1 cellular context compared by ENCODE assay signal in the genomic region with DNA sequence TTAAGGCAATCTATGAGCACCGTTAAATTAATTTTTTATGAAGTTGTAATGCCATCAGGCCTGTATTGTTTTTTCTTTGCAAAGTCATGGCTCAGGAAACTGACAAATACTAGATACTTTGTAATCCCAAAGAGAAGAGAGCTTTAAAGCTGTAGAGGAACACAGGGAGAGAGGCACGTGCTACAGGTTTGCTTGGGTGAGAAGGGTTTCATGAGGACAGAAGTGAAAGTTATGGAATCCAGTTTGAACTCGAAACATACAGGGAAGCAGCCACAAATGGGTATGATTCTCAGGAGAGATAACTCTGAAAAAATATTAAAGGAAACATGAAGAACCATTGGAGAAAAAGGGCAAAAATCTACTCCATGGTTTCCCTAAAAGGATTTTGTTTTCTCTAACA.
TF ChIP-seq lines count a peak whose summit lies in the region.

No MANE protein-coding gene starts in this region.

TF ChIP-seq in HepG2, 621 proteins besides CTCF, POLR2A, EP300 and RAD21 (continued from another document):
- TF ChIP-seq, protein P1, sequence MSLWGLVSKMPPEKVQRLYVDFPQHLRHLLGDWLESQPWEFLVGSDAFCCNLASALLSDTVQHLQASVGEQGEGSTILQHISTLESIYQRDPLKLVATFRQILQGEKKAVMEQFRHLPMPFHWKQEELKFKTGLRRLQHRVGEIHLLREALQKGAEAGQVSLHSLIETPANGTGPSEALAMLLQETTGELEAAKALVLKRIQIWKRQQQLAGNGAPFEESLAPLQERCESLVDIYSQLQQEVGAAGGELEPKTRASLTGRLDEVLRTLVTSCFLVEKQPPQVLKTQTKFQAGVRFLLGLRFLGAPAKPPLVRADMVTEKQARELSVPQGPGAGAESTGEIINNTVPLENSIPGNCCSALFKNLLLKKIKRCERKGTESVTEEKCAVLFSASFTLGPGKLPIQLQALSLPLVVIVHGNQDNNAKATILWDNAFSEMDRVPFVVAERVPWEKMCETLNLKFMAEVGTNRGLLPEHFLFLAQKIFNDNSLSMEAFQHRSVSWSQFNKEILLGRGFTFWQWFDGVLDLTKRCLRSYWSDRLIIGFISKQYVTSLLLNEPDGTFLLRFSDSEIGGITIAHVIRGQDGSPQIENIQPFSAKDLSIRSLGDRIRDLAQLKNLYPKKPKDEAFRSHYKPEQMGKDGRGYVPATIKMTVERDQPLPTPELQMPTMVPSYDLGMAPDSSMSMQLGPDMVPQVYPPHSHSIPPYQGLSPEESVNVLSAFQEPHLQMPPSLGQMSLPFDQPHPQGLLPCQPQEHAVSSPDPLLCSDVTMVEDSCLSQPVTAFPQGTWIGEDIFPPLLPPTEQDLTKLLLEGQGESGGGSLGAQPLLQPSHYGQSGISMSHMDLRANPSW (CRISPR knock-in tag; IDR thresholded peaks at IDR 0.05; ENCODE audit: borderline replicate concordance): 0 out of 2 replicates have a peak, but pooled peaks have one; percentile 6
- TF ChIP-seq PPARG (CRISPR knock-in tag; conservative IDR thresholded peaks at IDR 0.05) (no peak), ZNF629 (CRISPR knock-in tag; conservative IDR thresholded peaks at IDR 0.05) (peak; percentile 70), ZNF230 (CRISPR knock-in tag; IDR thresholded peaks at IDR 0.05) (no peak)
- TF ChIP-seq, protein P2, sequence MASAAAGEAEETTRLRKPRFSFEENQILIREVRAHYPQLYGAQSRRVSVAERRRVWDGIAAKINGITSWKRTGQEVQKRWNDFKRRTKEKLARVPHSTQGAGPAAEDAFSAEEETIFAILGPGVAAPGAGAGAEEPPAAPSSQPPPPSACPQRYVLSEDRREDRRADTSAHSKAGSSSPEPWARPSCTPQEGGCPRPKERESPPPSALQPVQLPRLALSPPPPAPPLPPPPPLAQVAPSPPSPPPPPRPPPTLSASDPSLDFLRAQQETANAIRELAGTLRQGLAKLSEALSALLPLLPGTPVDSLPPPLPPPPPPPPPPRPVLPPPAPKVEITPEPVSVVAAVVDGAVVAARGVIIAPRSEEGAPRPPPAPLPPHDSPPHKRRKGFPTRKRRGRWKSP (CRISPR knock-in tag; IDR thresholded peaks at IDR 0.05): 0 out of 2 replicates have a peak, but pooled peaks have one; percentile 22
- TF ChIP-seq, protein P3, sequence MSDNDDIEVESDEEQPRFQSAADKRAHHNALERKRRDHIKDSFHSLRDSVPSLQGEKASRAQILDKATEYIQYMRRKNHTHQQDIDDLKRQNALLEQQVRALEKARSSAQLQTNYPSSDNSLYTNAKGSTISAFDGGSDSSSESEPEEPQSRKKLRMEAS (IDR thresholded peaks at IDR 0.05): peak; percentile 31; the same call in 1 of the 2 replicates
TF ChIP-seq in HepG2: peak in this region for 7.
